Comparison of ENCODE assay signal across 1 cellular context in the genomic region with DNA sequence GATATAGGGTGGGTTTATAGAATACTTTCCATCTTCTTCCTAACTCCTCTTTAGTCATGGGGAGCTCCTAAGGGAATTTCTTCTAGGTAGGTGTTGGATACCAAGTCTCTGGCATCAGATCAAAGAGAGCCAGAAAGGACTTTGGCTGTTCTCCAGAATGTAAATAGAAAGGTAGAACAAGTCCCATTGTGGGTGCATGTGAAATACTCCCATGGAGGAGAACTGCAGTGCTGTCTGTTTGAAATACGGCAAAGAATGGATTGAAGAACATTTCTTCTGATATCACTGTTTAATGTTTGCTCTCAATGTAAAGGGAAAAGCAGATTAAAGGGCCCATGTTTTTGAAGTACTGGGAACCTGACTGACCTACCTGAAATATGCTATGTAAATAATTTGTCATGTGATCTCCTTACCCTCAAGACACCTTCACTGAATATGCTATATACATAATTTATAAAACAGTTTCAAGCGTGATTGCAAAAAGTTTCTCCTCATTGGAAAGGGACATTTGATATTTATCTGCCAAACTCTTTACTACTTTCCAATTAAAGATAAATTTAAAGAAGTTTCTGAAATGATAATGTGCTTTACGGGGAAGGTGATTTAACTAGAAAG.
TF ChIP-seq lines count a peak whose summit lies in the region.

No MANE protein-coding gene starts in this region.

TF ChIP-seq in HepG2, 621 proteins besides CTCF, POLR2A, EP300 and RAD21 (continued from another document and continues in another):
- TF ChIP-seq ZNF646 (CRISPR knock-in tag; IDR thresholded peaks at IDR 0.05) (no peak), ZNF207 (IDR thresholded peaks at IDR 0.05; ENCODE audit: borderline replicate concordance) (no peak), ZNF703 (CRISPR knock-in tag; IDR thresholded peaks at IDR 0.05; ENCODE audit: borderline replicate concordance) (no peak), ZNF577 (CRISPR knock-in tag; IDR thresholded peaks at IDR 0.05; ENCODE audit: borderline replicate concordance, low read depth) (no peak), ZNF142 (CRISPR knock-in tag; IDR thresholded peaks at IDR 0.05) (no peak), BHLHE40 (IDR thresholded peaks at IDR 0.05; ENCODE audit: low read length) (peak; percentile 10; the same call in 1 of the 2 replicates), CBX2 (IDR thresholded peaks at IDR 0.05; ENCODE audit: low read depth, low read length) (no peak), CBX2 (CRISPR knock-in tag; IDR thresholded peaks at IDR 0.05; ENCODE audit: low read depth) (no peak), ZNF589 (CRISPR knock-in tag; conservative IDR thresholded peaks at IDR 0.05) (no peak), TCF7L2 (IDR thresholded peaks at IDR 0.05; ENCODE audit: low read depth, low read length) (peak; percentile 96), ZNF768 (CRISPR knock-in tag; IDR thresholded peaks at IDR 0.05) (no peak), ZBTB49 (CRISPR knock-in tag; IDR thresholded peaks at IDR 0.05; ENCODE audit: borderline replicate concordance) (no peak), ZNF839 (CRISPR knock-in tag; IDR thresholded peaks at IDR 0.05; ENCODE audit: borderline replicate concordance) (no peak), ETS1 (CRISPR knock-in tag; IDR thresholded peaks at IDR 0.05) (no peak), DNMT3B (CRISPR knock-in tag; conservative IDR thresholded peaks at IDR 0.05) (no peak), SIX1 (CRISPR knock-in tag; IDR thresholded peaks at IDR 0.05; ENCODE audit: borderline replicate concordance) (peak; percentile 73; the same call in 1 of the 2 replicates), ZNF274 (CRISPR knock-in tag; IDR thresholded peaks at IDR 0.05) (no peak)
- TF ChIP-seq, protein P1, sequence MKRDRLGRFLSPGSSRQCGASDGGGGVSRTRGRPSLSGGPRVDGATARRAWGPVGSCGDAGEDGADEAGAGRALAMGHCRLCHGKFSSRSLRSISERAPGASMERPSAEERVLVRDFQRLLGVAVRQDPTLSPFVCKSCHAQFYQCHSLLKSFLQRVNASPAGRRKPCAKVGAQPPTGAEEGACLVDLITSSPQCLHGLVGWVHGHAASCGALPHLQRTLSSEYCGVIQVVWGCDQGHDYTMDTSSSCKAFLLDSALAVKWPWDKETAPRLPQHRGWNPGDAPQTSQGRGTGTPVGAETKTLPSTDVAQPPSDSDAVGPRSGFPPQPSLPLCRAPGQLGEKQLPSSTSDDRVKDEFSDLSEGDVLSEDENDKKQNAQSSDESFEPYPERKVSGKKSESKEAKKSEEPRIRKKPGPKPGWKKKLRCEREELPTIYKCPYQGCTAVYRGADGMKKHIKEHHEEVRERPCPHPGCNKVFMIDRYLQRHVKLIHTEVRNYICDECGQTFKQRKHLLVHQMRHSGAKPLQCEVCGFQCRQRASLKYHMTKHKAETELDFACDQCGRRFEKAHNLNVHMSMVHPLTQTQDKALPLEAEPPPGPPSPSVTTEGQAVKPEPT (CRISPR knock-in tag; IDR thresholded peaks at IDR 0.05; ENCODE audit: low read depth): no peak
- TF ChIP-seq, protein P2, sequence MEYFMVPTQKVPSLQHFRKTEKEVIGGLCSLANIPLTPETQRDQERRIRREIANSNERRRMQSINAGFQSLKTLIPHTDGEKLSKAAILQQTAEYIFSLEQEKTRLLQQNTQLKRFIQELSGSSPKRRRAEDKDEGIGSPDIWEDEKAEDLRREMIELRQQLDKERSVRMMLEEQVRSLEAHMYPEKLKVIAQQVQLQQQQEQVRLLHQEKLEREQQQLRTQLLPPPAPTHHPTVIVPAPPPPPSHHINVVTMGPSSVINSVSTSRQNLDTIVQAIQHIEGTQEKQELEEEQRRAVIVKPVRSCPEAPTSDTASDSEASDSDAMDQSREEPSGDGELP (IDR thresholded peaks at IDR 0.05; ENCODE audit: borderline replicate concordance, low read depth): no peak
